11 cellular contexts compared by ENCODE assay signal in the genomic region with DNA sequence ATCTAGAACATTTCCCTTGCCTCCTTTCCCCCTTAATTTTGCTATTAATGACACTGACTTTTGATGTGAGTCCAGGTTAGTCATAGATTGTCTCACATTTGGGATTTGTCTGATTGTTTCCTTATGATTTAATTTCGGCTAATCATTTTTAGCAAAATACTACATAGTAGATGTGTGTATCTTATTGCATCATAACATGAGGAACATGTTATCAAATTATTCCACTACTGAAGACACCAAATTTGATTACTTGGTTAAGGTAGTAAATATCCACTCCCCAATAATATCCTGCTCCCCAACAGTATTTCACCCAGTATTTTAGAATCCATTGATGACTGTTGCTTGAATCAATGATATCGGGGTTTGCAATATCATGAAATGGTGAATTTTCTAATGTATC. TPM values are rescaled to one million over a fixed set of nuclear protein-coding genes. Genes with fewer than 3 reads are reported as not detected.
A peak's percentile ranks its signal among the peaks of the same experiment; 100 is the strongest.
DNase-seq lines count a peak whose midpoint lies in the region; ATAC-seq and TF ChIP-seq lines count a peak whose summit lies in the region.
"Had no signal": no experiment of that assay in that cellular context is flagged by ENCODE, and none has a peak within 500 bp of the region (broad histone marks: within the 10 kb centered on the region; RNA-seq: fewer than 3 reads in every experiment).

No MANE protein-coding gene starts in this region.

- peak overlapping the region; percentile 3 for H3K27ac Mint-ChIP-seq in CD8-positive, alpha-beta T cell
- H3K27ac Mint-ChIP-seq in central memory CD8-positive, alpha-beta T cell (ENCODE audit: low read depth), result peak overlapping the region; percentile 33

- peaks cover 19% of the 10 kb centered on the region; the same call in 1 of the 2 replicates for H4K20me1 ChIP-seq in IMR-90 (ENCODE audit: insufficient read depth, low read length)

- TF ChIP-seq CTCF in CD8-positive, alpha-beta T cell (IDR thresholded peaks at IDR 0.05), result no peak
- TF ChIP-seq CTCF in IMR-90 (conservative IDR thresholded peaks at IDR 0.05; ENCODE audit: low read depth, low read length), result no peak

- no peak overlapping the region for H3K4me2 ChIP-seq in IMR-90 (ENCODE audit: low read depth, low read length)

- BruUV-seq in IMR-90 (replicated peaks; lab: Mats Ljungman, UMichigan), result no TSS peak

- TF ChIP-seq POLR2A in IMR-90 (IDR thresholded peaks at IDR 0.05; ENCODE audit: low read depth, low read length), result no peak

- H3K9ac ChIP-seq in IMR-90 (ENCODE audit: low read depth, low read length), result no peak overlapping the region

- H3K4me3 ChIP-seq in CD8-positive, alpha-beta T cell (ENCODE audit: low read depth, low read length), result no peak overlapping the region
- H3K4me3 ChIP-seq in IMR-90 (ENCODE audit: insufficient read depth, low read depth, low read length), result no peak overlapping the region
- H3K4me3 ChIP-seq: MG63, transverse colon had no signal

- no peak for TF ChIP-seq RAD21 in IMR-90 (IDR thresholded peaks at IDR 0.05; ENCODE audit: low read length)

- no peak overlapping the region for H3K18ac ChIP-seq in IMR-90 (ENCODE audit: low read depth, low read length)

- no peak overlapping the region for H3K56ac ChIP-seq in IMR-90 (ENCODE audit: extremely low read depth, insufficient read depth, low read length)

- H2BK15ac ChIP-seq in IMR-90 (ENCODE audit: low read depth, low read length), result no peak overlapping the region

- H3K36me3 Mint-ChIP-seq in CD8-positive, alpha-beta T cell, result peaks cover 54% of the 10 kb centered on the region
- H3K36me3 Mint-ChIP-seq in central memory CD8-positive, alpha-beta T cell (ENCODE audit: insufficient read depth), result peaks cover 48% of the 10 kb centered on the region

- CTCF ChIA-PET in CD8-positive, alpha-beta T cell (lab: Charles Lee), result interaction anchor here (1.0 to 12.8 kb wide), 2 partner anchors 11 to 76 kb away, joined by 4 to 246 read pairs; no protein-coding TSS in a partner anchor
- CTCF ChIA-PET in IMR-90 (lab: Yijun Ruan, JAX), result no interaction called here

- dilution Hi-C loops in IMR-90 (cut with HindIII; ENCODE audit: low sequenced_read_pairs, unreplicated experiment), result no loop called here

- in situ Hi-C loops in IMR-90 (cut with MboI; ENCODE audit: low sequenced_read_pairs), result loop anchor here (5.0 kb wide), 2 partner anchors 72 to 172 kb away; no protein-coding TSS in a partner anchor

- H3K9me3 ChIP-seq in CD8-positive, alpha-beta T cell (ENCODE audit: low read length), result no peaks in the 10 kb centered on the region
- no peaks in the 10 kb centered on the region for H3K9me3 ChIP-seq in IMR-90 (ENCODE audit: control insufficient read depth, insufficient read depth, low read length)
- H3K9me3 ChIP-seq: MG63, transverse colon had no signal

- no peaks in the 10 kb centered on the region for H3K9me3 Mint-ChIP-seq in CD8-positive, alpha-beta T cell
- no peaks in the 10 kb centered on the region for H3K9me3 Mint-ChIP-seq in central memory CD8-positive, alpha-beta T cell

- no peaks in the 10 kb centered on the region for H3K9me1 ChIP-seq in IMR-90 (ENCODE audit: insufficient read depth, low read length)

- intact Hi-C loops in CD8-positive, alpha-beta T cell (cut with DNase I, micrococcal nuclease), result loop anchor here (5.0 to 10.0 kb wide), 3 partner anchors 169 to 551 kb away; no protein-coding TSS in a partner anchor
- intact Hi-C loops in IMR-90 (cut with micrococcal nuclease), result loop anchor here (5.0 kb wide), 2 partner anchors 172 to 187 kb away; no protein-coding TSS in a partner anchor

- H3K23ac ChIP-seq in IMR-90 (ENCODE audit: low read depth, low read length), result no peak overlapping the region

- no peak overlapping the region for H2AK5ac ChIP-seq in IMR-90 (ENCODE audit: low read depth, low read length)

- H3K27ac ChIP-seq in CD8-positive, alpha-beta T cell (ENCODE audit: low read depth, low read length), result no peak overlapping the region
- no peak overlapping the region for H3K27ac ChIP-seq in IMR-90 (ENCODE audit: insufficient read depth, low read length)
- H3K27ac ChIP-seq: transverse colon had no signal

- no peaks in the 10 kb centered on the region for H3K27me3 ChIP-seq in CD8-positive, alpha-beta T cell (ENCODE audit: insufficient read depth, low read length)
- H3K27me3 ChIP-seq in IMR-90 (ENCODE audit: control insufficient read depth, insufficient read depth, low read length), result no peaks in the 10 kb centered on the region
- H3K27me3 ChIP-seq: MG63, transverse colon had no signal

- no peak for ATAC-seq in CD8-positive, alpha-beta T cell
- ATAC-seq in IMR-90 (ENCODE audit: low read depth), result no peak
- ATAC-seq in central memory CD8-positive, alpha-beta T cell (replicated peaks; ENCODE audit: extremely low read depth, poor library complexity, severe bottlenecking), result no peak
- ATAC-seq: sciatic nerve had no signal

- H3K36me3 ChIP-seq in CD8-positive, alpha-beta T cell (ENCODE audit: insufficient read depth, low read length), result peaks cover 13% of the 10 kb centered on the region
- peaks cover 15% of the 10 kb centered on the region for H3K36me3 ChIP-seq in IMR-90 (ENCODE audit: control insufficient read depth, insufficient read depth, low read length)

- no peak for DNase-seq in CD8-positive, alpha-beta T cell
- DNase-seq in IMR-90 (no peak), Ammon's horn (ENCODE audit: low spot score) (no peak), MV-4-11 (lab: John Stamatoyannopoulos, UW) (no peak), NCI-H446 (lab: John Stamatoyannopoulos, UW) (no peak)
- DNase-seq in central memory CD8-positive, alpha-beta T cell (ENCODE audit: low spot score in 2 of 2), result no peak
- DNase-seq: MG63, NCI-H526, transverse colon had no signal

- no peak overlapping the region for H3K14ac ChIP-seq in IMR-90 (replicated peaks; ENCODE audit: low read depth, low read length)

- H3K79me1 ChIP-seq in IMR-90 (ENCODE audit: low read depth in 1 of 2, low read length in 2 of 2), result peaks cover 10 to 18% of the 10 kb centered on the region in 2 experiments; a peak in 3 of 4 replicates

- H4K91ac ChIP-seq in IMR-90 (ENCODE audit: insufficient read depth, low read depth, low read length), result no peak overlapping the region

- no peak overlapping the region for H2BK120ac ChIP-seq in IMR-90 (ENCODE audit: low read depth, low read length)

- H4K5ac ChIP-seq in IMR-90 (ENCODE audit: low read depth, low read length), result no peak overlapping the region

- no peak overlapping the region for H2BK5ac ChIP-seq in IMR-90 (ENCODE audit: low read depth, low read length, poor library complexity, severe bottlenecking)

- H3K4me1 Mint-ChIP-seq in CD8-positive, alpha-beta T cell (ENCODE audit: low read depth), result peaks cover 57% of the 10 kb centered on the region
- H3K4me1 Mint-ChIP-seq in central memory CD8-positive, alpha-beta T cell, result peaks cover 47% of the 10 kb centered on the region

- POLR2A ChIA-PET in CD8-positive, alpha-beta T cell (lab: Charles Lee), result interaction anchor here (1.4 to 8.0 kb wide), 2 partner anchors 12 to 74 kb away, joined by 4 to 80 read pairs; a partner anchor contains a TSS
- POLR2A ChIA-PET in IMR-90 (lab: Charles Lee; ENCODE audit: unreplicated experiment), result no interaction called here

- peaks cover 28% of the 10 kb centered on the region for H3K4me1 ChIP-seq in CD8-positive, alpha-beta T cell (ENCODE audit: insufficient read depth, low read length)
- no peaks in the 10 kb centered on the region for H3K4me1 ChIP-seq in IMR-90 (ENCODE audit: control insufficient read depth, insufficient read depth, low read length)

- H3K27me3 Mint-ChIP-seq in CD8-positive, alpha-beta T cell (ENCODE audit: low read depth), result no peaks in the 10 kb centered on the region
- no peaks in the 10 kb centered on the region for H3K27me3 Mint-ChIP-seq in central memory CD8-positive, alpha-beta T cell

- no peak overlapping the region for H4K8ac ChIP-seq in IMR-90 (ENCODE audit: low read depth in 2 of 2, low read length in 2 of 2)

- H2AFZ ChIP-seq in IMR-90 (replicated peaks; ENCODE audit: low read length, poor library complexity), result no peak overlapping the region

- WGBS in IMR-90 (ENCODE audit: extremely low coverage in 2 of 2, insufficient read length in 1 of 2), 2 experiments, result no CpG with 5 or more reads among the region's 2 CpGs

- no peak overlapping the region for H2BK20ac ChIP-seq in IMR-90 (ENCODE audit: low read depth, low read length)

- peak overlapping the region; percentile 23 for H3K4me3 Mint-ChIP-seq in CD8-positive, alpha-beta T cell
- H3K4me3 Mint-ChIP-seq in central memory CD8-positive, alpha-beta T cell, result no peak overlapping the region

- H3K4ac ChIP-seq in IMR-90 (ENCODE audit: low read depth, low read length), result no peak overlapping the region

- no peak overlapping the region for H2AK9ac ChIP-seq in IMR-90 (replicated peaks; ENCODE audit: low read depth, low read length, poor library complexity)

TF ChIP-seq in IMR-90, 13 proteins besides CTCF, POLR2A, EP300 and RAD21:
- TF ChIP-seq CEBPB (IDR thresholded peaks at IDR 0.05; ENCODE audit: low read depth, low read length) (peak; percentile 78), SMC3 (IDR thresholded peaks at IDR 0.05; ENCODE audit: low read depth, low read length) (no peak)

RNA-seq across cellular contexts. Expression of a gene that starts 2.7 kb away (rescaled TPM):
- total RNA-seq in CD8-positive, alpha-beta T cell, result 10 to 100 TPM; 28.1 to 32.7 TPM
- total RNA-seq in IMR-90 (2012; rRNA removed), result 7.0 and 9.2 TPM in 2 replicates
- polyA plus RNA-seq in IMR-90 (2012; rRNA removed), result 6.6 and 7.7 TPM in 2 replicates
- 1.7 and 3.1 TPM in 2 replicates for polyA plus RNA-seq in IMR-90 (2012; cell fraction: cytosol; rRNA removed)
- polyA plus RNA-seq in IMR-90 (2012; cell fraction: nucleus; rRNA removed; ENCODE audit: low replicate concordance), result 5.9 and 26.6 TPM in 2 replicates

RNA-seq across cellular contexts. Expression of a gene that starts 12.0 kb away (rescaled TPM):
- total RNA-seq in CD8-positive, alpha-beta T cell, result 1,000 to 10,000 TPM; 2,300 to 2,332 TPM
- total RNA-seq in IMR-90 (2012; rRNA removed), result 253 and 330 TPM in 2 replicates
- 781 and 848 TPM in 2 replicates for polyA plus RNA-seq in IMR-90 (2012; rRNA removed)
- 975 and 1,133 TPM in 2 replicates for polyA plus RNA-seq in IMR-90 (2012; cell fraction: cytosol; rRNA removed)
- polyA plus RNA-seq in IMR-90 (2012; cell fraction: nucleus; rRNA removed; ENCODE audit: low replicate concordance), result 2,426 and 5,868 TPM in 2 replicates

RNA-seq across cellular contexts. Expression of a gene that starts 12.7 kb away (rescaled TPM):
- total RNA-seq in CD8-positive, alpha-beta T cell, result 100 to 1,000 TPM; 248 to 282 TPM
- 6.1 and 13.3 TPM in 2 replicates for total RNA-seq in IMR-90 (2012; rRNA removed)
- polyA plus RNA-seq in IMR-90 (2012; rRNA removed), result 12.4 and 13.6 TPM in 2 replicates
- 1.8 and 2.2 TPM in 2 replicates for polyA plus RNA-seq in IMR-90 (2012; cell fraction: cytosol; rRNA removed)
- 8.1 and 70.7 TPM in 2 replicates for polyA plus RNA-seq in IMR-90 (2012; cell fraction: nucleus; rRNA removed; ENCODE audit: low replicate concordance)

RNA-seq across cellular contexts. Expression of a gene that starts 45.2 kb away (rescaled TPM):
- not detected for total RNA-seq in CD8-positive, alpha-beta T cell
- total RNA-seq in IMR-90 (2012; rRNA removed), result 0.36 and 0.56 TPM in 2 replicates
- 0.23 and 0.44 TPM in 2 replicates for polyA plus RNA-seq in IMR-90 (2012; rRNA removed)
- polyA plus RNA-seq in IMR-90 (2012; cell fraction: cytosol; rRNA removed), result 0.05 and 1.2 TPM in 2 replicates
- 0.18 and 0.78 TPM in 2 replicates for polyA plus RNA-seq in IMR-90 (2012; cell fraction: nucleus; rRNA removed; ENCODE audit: low replicate concordance)
- total RNA-seq: SK-MEL-5 had no signal

Comparison
In these comparisons a context has a peak if more than half of its experiments do, and no peak if none do; other contexts are left out.
1. RNA of a gene that starts 12.7 kb away (total RNA-seq): 248 to 282 TPM in CD8-positive, alpha-beta T cell; 6.1 to 13.3 TPM in IMR-90; every median in the first group is over 10 times any median in the second.